33 cellular contexts compared by ENCODE assay signal in genomic region chr10:67098460-67098859, GRCh38.
DNase-seq lines count a peak whose midpoint lies in the region; ATAC-seq, FAIRE-seq and TF ChIP-seq lines count a peak whose summit lies in the region.
"Had no signal": no experiment of that assay in that cellular context is flagged by ENCODE, and none has a peak within 500 bp of the region (broad histone marks: within the 10 kb centered on the region; RNA-seq: fewer than 3 reads in every experiment).

No MANE protein-coding gene starts in this region.

- peaks cover 2% of the 10 kb centered on the region for H3K4me1 Mint-ChIP-seq in astrocyte (ENCODE audit: low read depth, unreplicated experiment)
- no peaks in the 10 kb centered on the region for H3K4me1 Mint-ChIP-seq in effector memory CD8-positive, alpha-beta T cell (ENCODE audit: low read depth in 2 of 2)
- H3K4me1 Mint-ChIP-seq: activated naive CD8-positive, alpha-beta T cell treated with anti-CD3 and anti-CD28 coated beads, Interleukin-2, amount 10 ng/mL, durations not matched to agents 7 days and 5 days; CD4-positive, alpha-beta memory T cell; IgD-negative memory B cell; nephron progenitor cell; T-cell had no signal

- no peaks in the 10 kb centered on the region for H3K9me3 Mint-ChIP-seq in astrocyte (ENCODE audit: unreplicated experiment)
- peaks cover 0 to 4% of the 10 kb centered on the region in 2 donors for H3K9me3 Mint-ChIP-seq in effector memory CD8-positive, alpha-beta T cell
- H3K9me3 Mint-ChIP-seq: activated CD4-positive, alpha-beta memory T cell treated with anti-CD3 and anti-CD28 coated beads for 36 hours; activated naive CD8-positive, alpha-beta T cell treated with anti-CD3 and anti-CD28 coated beads, Interleukin-2, amount 10 ng/mL, durations not matched to agents 7 days and 5 days; IgD-negative memory B cell; nephron progenitor cell; T-cell had no signal

- no peaks in the 10 kb centered on the region for H3K4me1 ChIP-seq in astrocyte (ENCODE audit: insufficient read depth, low read length)
- H3K4me1 ChIP-seq: esophagus muscularis mucosa, SJSA1, stomach, transverse colon had no signal

- H2AFZ ChIP-seq in astrocyte (ENCODE audit: low read depth, low read length) = peak overlapping the region; percentile 5
- H2AFZ ChIP-seq: GM23248, hepatocyte had no signal

- no peaks in the 10 kb centered on the region for H3K27me3 ChIP-seq in astrocyte (ENCODE audit: insufficient read depth, low read length)
- H3K27me3 ChIP-seq: esophagus muscularis mucosa, hepatocyte, SJSA1, stomach, transverse colon had no signal

- H4K20me1 ChIP-seq in astrocyte (ENCODE audit: insufficient read depth, low read length) = no peaks in the 10 kb centered on the region

- FAIRE-seq in astrocyte (lab: Jason Lieb, UNC) = no peak
- FAIRE-seq: GM18507, RCC 7860 had no signal

- ATAC-seq in effector memory CD8-positive, alpha-beta T cell (replicated peaks) = no peak
- ATAC-seq in HG03159 (IDR thresholded peaks at IDR 0.05; ENCODE audit: unreplicated experiment) (no peak), HG03460 (IDR thresholded peaks at IDR 0.05; ENCODE audit: unreplicated experiment) (no peak)
- ATAC-seq: activated CD4-positive, CD25-positive, alpha-beta regulatory T cell treated with anti-CD3 and anti-CD28 coated beads, Interleukin-2, amount 50 U/mL, for 24 hours; T-cell had no signal

- H3K27ac Mint-ChIP-seq in astrocyte (ENCODE audit: unreplicated experiment) = no peak overlapping the region
- no peak overlapping the region for H3K27ac Mint-ChIP-seq in effector memory CD8-positive, alpha-beta T cell
- H3K27ac Mint-ChIP-seq: activated CD4-positive, alpha-beta memory T cell treated with anti-CD3 and anti-CD28 coated beads for 36 hours; activated naive CD8-positive, alpha-beta T cell treated with anti-CD3 and anti-CD28 coated beads, Interleukin-2, amount 10 ng/mL, durations not matched to agents 7 days and 5 days; CD4-positive, alpha-beta memory T cell; IgD-negative memory B cell; nephron progenitor cell; T-cell had no signal

- no peaks in the 10 kb centered on the region for H3K36me3 ChIP-seq in astrocyte (ENCODE audit: insufficient read depth, low read length)
- H3K36me3 ChIP-seq: esophagus muscularis mucosa, SJSA1, stomach, transverse colon had no signal

- CTCF ChIA-PET in RWPE1 (lab: Yijun Ruan, JAX) = interaction anchor here (0.7 kb wide), 1 partner anchor 642 kb away, joined by 3 read pairs; no protein-coding TSS in a partner anchor

- no peak overlapping the region for H3K4me3 Mint-ChIP-seq in astrocyte (ENCODE audit: unreplicated experiment)
- H3K4me3 Mint-ChIP-seq in effector memory CD8-positive, alpha-beta T cell = no peak overlapping the region
- H3K4me3 Mint-ChIP-seq: activated CD4-positive, alpha-beta memory T cell treated with anti-CD3 and anti-CD28 coated beads for 36 hours; activated naive CD8-positive, alpha-beta T cell treated with anti-CD3 and anti-CD28 coated beads, Interleukin-2, amount 10 ng/mL, durations not matched to agents 7 days and 5 days; CD4-positive, alpha-beta memory T cell; IgD-negative memory B cell; nephron progenitor cell; T-cell had no signal

- POLR2A ChIA-PET in RWPE1 (lab: Yijun Ruan, JAX; ENCODE audit: low non-redundant PET) = no interaction called here

- no peaks in the 10 kb centered on the region for H3K9me3 ChIP-seq in astrocyte (ENCODE audit: insufficient read depth, low read depth, low read length)
- H3K9me3 ChIP-seq: esophagus muscularis mucosa, SJSA1, stomach, transverse colon had no signal

- no peak overlapping the region for H3K4me3 ChIP-seq in astrocyte (ENCODE audit: insufficient read depth, low read depth, low read length)
- H3K4me3 ChIP-seq: esophagus muscularis mucosa, GM23248, hepatocyte, SJSA1, stomach, transverse colon had no signal

- no peaks in the 10 kb centered on the region for H3K27me3 Mint-ChIP-seq in astrocyte (ENCODE audit: low read depth, unreplicated experiment)
- H3K27me3 Mint-ChIP-seq in effector memory CD8-positive, alpha-beta T cell = no peaks in the 10 kb centered on the region
- H3K27me3 Mint-ChIP-seq: activated naive CD8-positive, alpha-beta T cell treated with anti-CD3 and anti-CD28 coated beads, Interleukin-2, amount 10 ng/mL, durations not matched to agents 7 days and 5 days; IgD-negative memory B cell; T-cell had no signal

- H3K36me3 Mint-ChIP-seq in astrocyte (ENCODE audit: low read depth, unreplicated experiment) = no peaks in the 10 kb centered on the region
- H3K36me3 Mint-ChIP-seq in effector memory CD8-positive, alpha-beta T cell (ENCODE audit: insufficient read depth) = no peaks in the 10 kb centered on the region
- H3K36me3 Mint-ChIP-seq: activated CD4-positive, alpha-beta memory T cell treated with anti-CD3 and anti-CD28 coated beads for 36 hours; activated naive CD8-positive, alpha-beta T cell treated with anti-CD3 and anti-CD28 coated beads, Interleukin-2, amount 10 ng/mL, durations not matched to agents 7 days and 5 days; CD4-positive, alpha-beta memory T cell; IgD-negative memory B cell; T-cell had no signal

- no peak overlapping the region for H3K4me2 ChIP-seq in astrocyte (ENCODE audit: low read length)
- H3K4me2 ChIP-seq: hepatocyte had no signal

- no peak for TF ChIP-seq CTCF in astrocyte (IDR thresholded peaks at IDR 0.05; ENCODE audit: insufficient read depth, low read depth, low read length)
- TF ChIP-seq CTCF in RWPE1 (conservative IDR thresholded peaks at IDR 0.05; ENCODE audit: low read depth) = no peak

- H3K9ac ChIP-seq in astrocyte (ENCODE audit: low read length) = no peak overlapping the region
- H3K9ac ChIP-seq: GM23248 had no signal

- DNase-seq in NCI-H1417 (lab: John Stamatoyannopoulos, UW) (peak in 2 of 3 experiments; percentile 9 to 70), NCI-H1417 treated with DMSO at 0.1 percent for 48 hours (lab: John Stamatoyannopoulos, UW) (no peak), astrocyte (ENCODE audit: low read depth) (peak; percentile 20), iPS DF 4.7 (ENCODE audit: extremely low read depth, low spot score) (peak; percentile 5), RWPE1 (ENCODE audit: low spot score) (no peak)
- DNase-seq in effector memory CD8-positive, alpha-beta T cell = no peak
- DNase-seq: 8988T; activated CD4-positive, alpha-beta memory T cell treated with anti-CD3 and anti-CD28 coated beads for 36 hours; activated effector memory CD4-positive, alpha-beta T cell treated with Interleukin-2 at 50 U/mL for 16 hours; activated naive CD8-positive, alpha-beta T cell treated with anti-CD3 and anti-CD28 coated beads, Interleukin-2, amount 10 ng/mL, durations not matched to agents 7 days and 5 days; CD4-positive, alpha-beta memory T cell; effector CD8-positive, alpha-beta T cell; GDM1; GM23248; islet precursor cell; NCI-H1092 treated with DMSO at 0.1 percent for 48 hours; NCI-H2081 treated with DMSO at 0.1 percent for 48 hours; NCI-H510A; nephron progenitor cell; posterior cingulate gyrus; stimulated activated CD4-positive, alpha-beta T cell treated with anti-CD3 and anti-CD28 coated beads, Interleukin-15, amount 100 ng/mL, for 24 hours; stomach; T-cell; transverse colon had no signal

- H3K79me2 ChIP-seq in astrocyte (ENCODE audit: insufficient read depth, low read length) = no peaks in the 10 kb centered on the region
- H3K79me2 ChIP-seq: hepatocyte had no signal

- no peak overlapping the region for H3K27ac ChIP-seq in astrocyte (ENCODE audit: low read depth, low read length)
- no peak overlapping the region for H3K27ac ChIP-seq in RWPE1
- H3K27ac ChIP-seq: esophagus muscularis mucosa, GM23248, hepatocyte, SJSA1, stomach, transverse colon had no signal

Comparison
In these comparisons a context has a peak if more than half of its experiments do, and no peak if none do; other contexts are left out.
1. DNase-seq: peak in NCI-H1417 (2 of 3), astrocyte (single experiment) and iPS DF 4.7 (single experiment); none in NCI-H1417 treated with DMSO at 0.1 percent for 48 hours (single experiment), effector memory CD8-positive, alpha-beta T cell (0 of 3) and RWPE1 (single experiment).